ENCODE assay signal across 1 cellular context in the genomic region with DNA sequence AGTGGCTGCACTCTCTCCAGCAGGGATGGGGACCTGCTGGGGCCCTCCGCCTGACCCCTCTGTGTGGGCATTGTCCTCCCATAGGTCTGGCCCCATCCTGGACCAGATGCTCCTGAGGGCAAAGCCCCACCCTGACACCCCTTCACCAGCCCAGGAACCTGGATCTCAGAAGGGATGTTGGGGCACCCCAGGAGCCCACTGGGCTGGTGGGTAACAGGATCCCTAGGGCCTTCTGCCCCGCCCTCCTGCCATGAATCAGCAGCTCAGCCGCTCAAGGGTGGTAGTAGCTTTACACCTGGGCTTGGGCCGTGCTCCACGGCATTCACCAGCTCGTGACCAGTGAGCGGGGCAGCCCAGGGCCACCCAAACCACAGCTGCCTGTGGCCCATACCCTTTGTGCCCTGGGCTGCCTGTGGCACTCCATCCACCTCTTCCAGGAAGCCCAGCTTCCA.
TF ChIP-seq lines count a peak whose summit lies in the region.

No MANE protein-coding gene starts in this region.

TF ChIP-seq in K562, 482 proteins besides CTCF, POLR2A, EP300 and RAD21:
- TF ChIP-seq, protein P1, sequence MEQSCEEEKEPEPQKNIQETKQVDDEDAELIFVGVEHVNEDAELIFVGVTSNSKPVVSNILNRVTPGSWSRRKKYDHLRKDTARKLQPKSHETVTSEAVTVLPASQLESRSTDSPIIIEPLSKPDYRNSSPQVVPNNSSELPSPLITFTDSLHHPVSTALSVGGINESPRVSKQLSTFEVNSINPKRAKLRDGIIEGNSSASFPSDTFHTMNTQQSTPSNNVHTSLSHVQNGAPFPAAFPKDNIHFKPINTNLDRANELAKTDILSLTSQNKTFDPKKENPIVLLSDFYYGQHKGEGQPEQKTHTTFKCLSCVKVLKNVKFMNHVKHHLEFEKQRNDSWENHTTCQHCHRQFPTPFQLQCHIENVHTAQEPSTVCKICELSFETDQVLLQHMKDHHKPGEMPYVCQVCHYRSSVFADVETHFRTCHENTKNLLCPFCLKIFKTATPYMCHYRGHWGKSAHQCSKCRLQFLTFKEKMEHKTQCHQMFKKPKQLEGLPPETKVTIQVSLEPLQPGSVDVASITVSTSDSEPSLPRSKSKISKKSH (CRISPR knock-in tag; IDR thresholded peaks at IDR 0.05) = no peak
- peak; percentile 39 for TF ChIP-seq PHF20 (IDR thresholded peaks at IDR 0.05; ENCODE audit: partially characterized antibody)
- TF ChIP-seq GTF2F1 (IDR thresholded peaks at IDR 0.05; ENCODE audit: low read depth, low read length) = no peak
- TF ChIP-seq, protein P2, sequence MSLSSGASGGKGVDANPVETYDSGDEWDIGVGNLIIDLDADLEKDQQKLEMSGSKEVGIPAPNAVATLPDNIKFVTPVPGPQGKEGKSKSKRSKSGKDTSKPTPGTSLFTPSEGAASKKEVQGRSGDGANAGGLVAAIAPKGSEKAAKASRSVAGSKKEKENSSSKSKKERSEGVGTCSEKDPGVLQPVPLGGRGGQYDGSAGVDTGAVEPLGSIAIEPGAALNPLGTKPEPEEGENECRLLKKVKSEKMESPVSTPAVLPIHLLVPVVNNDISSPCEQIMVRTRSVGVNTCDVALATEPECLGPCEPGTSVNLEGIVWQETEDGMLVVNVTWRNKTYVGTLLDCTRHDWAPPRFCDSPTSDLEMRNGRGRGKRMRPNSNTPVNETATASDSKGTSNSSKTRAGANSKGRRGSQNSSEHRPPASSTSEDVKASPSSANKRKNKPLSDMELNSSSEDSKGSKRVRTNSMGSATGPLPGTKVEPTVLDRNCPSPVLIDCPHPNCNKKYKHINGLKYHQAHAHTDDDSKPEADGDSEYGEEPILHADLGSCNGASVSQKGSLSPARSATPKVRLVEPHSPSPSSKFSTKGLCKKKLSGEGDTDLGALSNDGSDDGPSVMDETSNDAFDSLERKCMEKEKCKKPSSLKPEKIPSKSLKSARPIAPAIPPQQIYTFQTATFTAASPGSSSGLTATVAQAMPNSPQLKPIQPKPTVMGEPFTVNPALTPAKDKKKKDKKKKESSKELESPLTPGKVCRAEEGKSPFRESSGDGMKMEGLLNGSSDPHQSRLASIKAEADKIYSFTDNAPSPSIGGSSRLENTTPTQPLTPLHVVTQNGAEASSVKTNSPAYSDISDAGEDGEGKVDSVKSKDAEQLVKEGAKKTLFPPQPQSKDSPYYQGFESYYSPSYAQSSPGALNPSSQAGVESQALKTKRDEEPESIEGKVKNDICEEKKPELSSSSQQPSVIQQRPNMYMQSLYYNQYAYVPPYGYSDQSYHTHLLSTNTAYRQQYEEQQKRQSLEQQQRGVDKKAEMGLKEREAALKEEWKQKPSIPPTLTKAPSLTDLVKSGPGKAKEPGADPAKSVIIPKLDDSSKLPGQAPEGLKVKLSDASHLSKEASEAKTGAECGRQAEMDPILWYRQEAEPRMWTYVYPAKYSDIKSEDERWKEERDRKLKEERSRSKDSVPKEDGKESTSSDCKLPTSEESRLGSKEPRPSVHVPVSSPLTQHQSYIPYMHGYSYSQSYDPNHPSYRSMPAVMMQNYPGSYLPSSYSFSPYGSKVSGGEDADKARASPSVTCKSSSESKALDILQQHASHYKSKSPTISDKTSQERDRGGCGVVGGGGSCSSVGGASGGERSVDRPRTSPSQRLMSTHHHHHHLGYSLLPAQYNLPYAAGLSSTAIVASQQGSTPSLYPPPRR (CRISPR knock-in tag; IDR thresholded peaks at IDR 0.05; ENCODE audit: borderline replicate concordance) = no peak
- TF ChIP-seq ZBTB7A (IDR thresholded peaks at IDR 0.05; ENCODE audit: borderline replicate concordance, control insufficient read depth, low read depth, low read length) = peak; percentile 15; the same call in 1 of the 2 replicates
- peak; percentile 71 for TF ChIP-seq C11orf30 (IDR thresholded peaks at IDR 0.05; ENCODE audit: low read depth)
- peak; percentile 92 for TF ChIP-seq NFE2 (IDR thresholded peaks at IDR 0.05; ENCODE audit: low read depth)
- TF ChIP-seq, protein P3, sequence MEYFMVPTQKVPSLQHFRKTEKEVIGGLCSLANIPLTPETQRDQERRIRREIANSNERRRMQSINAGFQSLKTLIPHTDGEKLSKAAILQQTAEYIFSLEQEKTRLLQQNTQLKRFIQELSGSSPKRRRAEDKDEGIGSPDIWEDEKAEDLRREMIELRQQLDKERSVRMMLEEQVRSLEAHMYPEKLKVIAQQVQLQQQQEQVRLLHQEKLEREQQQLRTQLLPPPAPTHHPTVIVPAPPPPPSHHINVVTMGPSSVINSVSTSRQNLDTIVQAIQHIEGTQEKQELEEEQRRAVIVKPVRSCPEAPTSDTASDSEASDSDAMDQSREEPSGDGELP (CRISPR knock-in tag; IDR thresholded peaks at IDR 0.05; ENCODE audit: borderline replicate concordance) = peak; percentile 38; the same call in 1 of the 2 replicates
- no peak for TF ChIP-seq SRSF1 (IDR thresholded peaks at IDR 0.05; ENCODE audit: low read depth, low read length)
- TF ChIP-seq, protein P4, sequence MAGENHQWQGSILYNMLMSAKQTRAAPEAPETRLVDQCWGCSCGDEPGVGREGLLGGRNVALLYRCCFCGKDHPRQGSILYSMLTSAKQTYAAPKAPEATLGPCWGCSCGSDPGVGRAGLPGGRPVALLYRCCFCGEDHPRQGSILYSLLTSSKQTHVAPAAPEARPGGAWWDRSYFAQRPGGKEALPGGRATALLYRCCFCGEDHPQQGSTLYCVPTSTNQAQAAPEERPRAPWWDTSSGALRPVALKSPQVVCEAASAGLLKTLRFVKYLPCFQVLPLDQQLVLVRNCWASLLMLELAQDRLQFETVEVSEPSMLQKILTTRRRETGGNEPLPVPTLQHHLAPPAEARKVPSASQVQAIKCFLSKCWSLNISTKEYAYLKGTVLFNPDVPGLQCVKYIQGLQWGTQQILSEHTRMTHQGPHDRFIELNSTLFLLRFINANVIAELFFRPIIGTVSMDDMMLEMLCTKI (IDR thresholded peaks at IDR 0.05; ENCODE audit: partially characterized antibody) = no peak
- no peak for TF ChIP-seq TOE1 (IDR thresholded peaks at IDR 0.05; ENCODE audit: borderline replicate concordance)
- TF ChIP-seq TOE1 (CRISPR knock-in tag; IDR thresholded peaks at IDR 0.05; ENCODE audit: borderline replicate concordance, low read depth) = no peak
- peak; percentile 59 for TF ChIP-seq ZFX (CRISPR knock-in tag; IDR thresholded peaks at IDR 0.05)
- no peak for TF ChIP-seq CCNT2 (IDR thresholded peaks at IDR 0.05; ENCODE audit: borderline replicate concordance, extremely low read depth, insufficient read length, low read depth, low read length)
- no peak for TF ChIP-seq MTA3 (IDR thresholded peaks at IDR 0.05; ENCODE audit: borderline replicate concordance)
- 0 out of 2 replicates have a peak, but pooled peaks have one; percentile 15 for TF ChIP-seq ARID1B (IDR thresholded peaks at IDR 0.05)
- 0 out of 4 replicates have a peak, but pooled peaks of 1 of the 2 experiments have one; percentile 17 for TF ChIP-seq MAZ (CRISPR knock-in tag; conservative IDR thresholded peaks at IDR 0.05 in 1 of 2, IDR thresholded peaks at IDR 0.05 in 1 of 2)
- TF ChIP-seq TAF15 (IDR thresholded peaks at IDR 0.05; ENCODE audit: low read depth, low read length) = no peak
- TF ChIP-seq BHLHE40 (IDR thresholded peaks at IDR 0.05; ENCODE audit: low read length) = peak; percentile 46; the same call in 1 of the 2 replicates
- TF ChIP-seq NUFIP1 (IDR thresholded peaks at IDR 0.05; ENCODE audit: partially characterized antibody) = no peak
- no peak for TF ChIP-seq CHAMP1 (IDR thresholded peaks at IDR 0.05)
- no peak for TF ChIP-seq ZNF224 (CRISPR knock-in tag; IDR thresholded peaks at IDR 0.05)
- no peak for TF ChIP-seq E2F4 (CRISPR knock-in tag; IDR thresholded peaks at IDR 0.05; ENCODE audit: low read depth)
- peak; percentile 9; the same call in 1 of the 2 replicates for TF ChIP-seq SMARCE1 (IDR thresholded peaks at IDR 0.05)
- TF ChIP-seq ZNF316 (IDR thresholded peaks at IDR 0.05) = peak; percentile 60; the same call in 1 of the 2 replicates
- peak in 1 of 2 experiments; percentile 54; a peak in 1 of 4 replicates for TF ChIP-seq SRF (CRISPR knock-in tag; IDR thresholded peaks at IDR 0.05)
- TF ChIP-seq POLR2G (IDR thresholded peaks at IDR 0.05; ENCODE audit: low read depth, low read length) = peak; percentile 51
- no peak for TF ChIP-seq ZBTB8A (IDR thresholded peaks at IDR 0.05; ENCODE audit: partially characterized antibody)
- TF ChIP-seq, protein P5, sequence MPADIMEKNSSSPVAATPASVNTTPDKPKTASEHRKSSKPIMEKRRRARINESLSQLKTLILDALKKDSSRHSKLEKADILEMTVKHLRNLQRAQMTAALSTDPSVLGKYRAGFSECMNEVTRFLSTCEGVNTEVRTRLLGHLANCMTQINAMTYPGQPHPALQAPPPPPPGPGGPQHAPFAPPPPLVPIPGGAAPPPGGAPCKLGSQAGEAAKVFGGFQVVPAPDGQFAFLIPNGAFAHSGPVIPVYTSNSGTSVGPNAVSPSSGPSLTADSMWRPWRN (IDR thresholded peaks at IDR 0.05; ENCODE audit: low read depth) = no peak
- TF ChIP-seq SMAD1 (IDR thresholded peaks at IDR 0.05; ENCODE audit: low read depth, low read length, partially characterized antibody) = no peak
- no peak for TF ChIP-seq EHMT2 (IDR thresholded peaks at IDR 0.05)
- TF ChIP-seq ZNF785 (CRISPR knock-in tag; IDR thresholded peaks at IDR 0.05) = no peak
